ENCODE assay signal across 25 cellular contexts in genomic region chrX:112644713-112645112, GRCh38. TPM values are rescaled to one million over a fixed set of nuclear protein-coding genes. Genes with fewer than 3 reads are reported as not detected.
DNase-seq lines count a peak whose midpoint lies in the region; ATAC-seq and TF ChIP-seq lines count a peak whose summit lies in the region.
"Had no signal": no experiment of that assay in that cellular context is flagged by ENCODE, and none has a peak within 500 bp of the region (broad histone marks: within the 10 kb centered on the region; RNA-seq: fewer than 3 reads in every experiment).

No MANE protein-coding gene starts in this region.

- no peak overlapping the region for H2AK9ac ChIP-seq in IMR-90 (replicated peaks; ENCODE audit: low read depth, low read length, poor library complexity)

- H2BK120ac ChIP-seq in IMR-90 (ENCODE audit: low read depth, low read length), result peak overlapping the region; percentile 2; the same call in 1 of the 2 replicates

- no peak overlapping the region for H3K27ac ChIP-seq in IMR-90 (ENCODE audit: insufficient read depth, low read length)
- H3K27ac ChIP-seq: C4-2B, PC-9 had no signal

- H3K9ac ChIP-seq in IMR-90 (ENCODE audit: low read depth, low read length), result no peak overlapping the region

- no peaks in the 10 kb centered on the region; the same call in 1 of the 2 replicates for H3K27me3 ChIP-seq in IMR-90 (ENCODE audit: control insufficient read depth, insufficient read depth, low read length)
- H3K27me3 ChIP-seq: MG63 had no signal

- H3K18ac ChIP-seq in IMR-90 (ENCODE audit: low read depth, low read length), result no peak overlapping the region

- no peaks in the 10 kb centered on the region for H3K27me3 Mint-ChIP-seq in stimulated activated naive CD8-positive, alpha-beta T cell treated with anti-CD3 and anti-CD28 coated beads, Interleukin-15, amount 100 ng/mL, for 72 hours
- no peaks in the 10 kb centered on the region for H3K27me3 Mint-ChIP-seq in activated naive CD8-positive, alpha-beta T cell treated with anti-CD3 and anti-CD28 coated beads, Interleukin-2, amount 50 U/mL, for 24 hours

- H3K4me1 ChIP-seq in IMR-90 (ENCODE audit: control insufficient read depth, insufficient read depth, low read length), result 0 out of 2 replicates have a peak, but pooled peaks cover 2% of the 10 kb centered on the region
- H3K4me1 ChIP-seq: Caco-2 had no signal

- H2AFZ ChIP-seq in IMR-90 (replicated peaks; ENCODE audit: low read length, poor library complexity), result peak overlapping the region; percentile 8
- H2AFZ ChIP-seq: PC-9 had no signal

- peak; percentile 35 for ATAC-seq in stimulated activated naive CD8-positive, alpha-beta T cell treated with anti-CD3 and anti-CD28 coated beads, Interleukin-15, Interleukin-2, amounts not matched to agents 100 U/mL and 50 U/mL, for 24 hours
- ATAC-seq in stimulated activated naive CD8-positive, alpha-beta T cell treated with anti-CD3 and anti-CD28 coated beads, Interleukin-15, amount 100 ng/mL, for 72 hours, result no peak
- no peak for ATAC-seq in IMR-90 (ENCODE audit: low read depth)
- peak; percentile 10 for ATAC-seq in activated naive CD8-positive, alpha-beta T cell treated with anti-CD3 and anti-CD28 coated beads, Interleukin-2, amount 50 U/mL, for 24 hours
- ATAC-seq: CD8-positive, alpha-beta T cell had no signal

- no peak for TF ChIP-seq CTCF in IMR-90 (conservative IDR thresholded peaks at IDR 0.05; ENCODE audit: low read depth, low read length)

- TF ChIP-seq RAD21 in IMR-90 (IDR thresholded peaks at IDR 0.05; ENCODE audit: low read length), result no peak

- no TSS peak for BruUV-seq in IMR-90 (replicated peaks; lab: Mats Ljungman, UMichigan)

- CTCF ChIA-PET in IMR-90 (lab: Yijun Ruan, JAX), result no interaction called here

- no peak overlapping the region for H3K56ac ChIP-seq in IMR-90 (ENCODE audit: extremely low read depth, insufficient read depth, low read length)

- dilution Hi-C loops in IMR-90 (cut with HindIII; ENCODE audit: low sequenced_read_pairs, unreplicated experiment), result no loop called here

- H3K4me3 Mint-ChIP-seq in stimulated activated naive CD8-positive, alpha-beta T cell treated with anti-CD3 and anti-CD28 coated beads, Interleukin-15, amount 100 ng/mL, for 72 hours, result no peak overlapping the region
- peak overlapping the region; percentile 26 for H3K4me3 Mint-ChIP-seq in activated naive CD8-positive, alpha-beta T cell treated with anti-CD3 and anti-CD28 coated beads, Interleukin-2, amount 50 U/mL, for 24 hours
- H3K4me3 Mint-ChIP-seq: CD8-positive, alpha-beta T cell had no signal

- no peaks in the 10 kb centered on the region for H3K9me3 ChIP-seq in IMR-90 (ENCODE audit: control insufficient read depth, insufficient read depth, low read length)
- H3K9me3 ChIP-seq: Caco-2, MG63 had no signal

- H2BK20ac ChIP-seq in IMR-90 (ENCODE audit: low read depth, low read length), result no peak overlapping the region

- H3K23ac ChIP-seq in IMR-90 (ENCODE audit: low read depth, low read length), result no peak overlapping the region

- H3K9me3 Mint-ChIP-seq in stimulated activated naive CD8-positive, alpha-beta T cell treated with anti-CD3 and anti-CD28 coated beads, Interleukin-15, amount 100 ng/mL, for 72 hours, result peaks cover 0 to 6% of the 10 kb centered on the region in 2 donors
- no peaks in the 10 kb centered on the region for H3K9me3 Mint-ChIP-seq in activated naive CD8-positive, alpha-beta T cell treated with anti-CD3 and anti-CD28 coated beads, Interleukin-2, amount 50 U/mL, for 24 hours

- in situ Hi-C loops in IMR-90 (cut with MboI; ENCODE audit: low sequenced_read_pairs), result loop anchor here (10.0 to 25.0 kb wide), 2 partner anchors 770 to 932 kb away; partner anchors contain the start of gene TRPC5OS

- no peaks in the 10 kb centered on the region for H3K36me3 ChIP-seq in IMR-90 (ENCODE audit: control insufficient read depth, insufficient read depth, low read length)
- H3K36me3 ChIP-seq: MG63 had no signal

- no peak for DNase-seq in stimulated activated naive CD8-positive, alpha-beta T cell treated with anti-CD3 and anti-CD28 coated beads, Interleukin-15, Interleukin-2, amounts not matched to agents 100 U/mL and 50 U/mL, for 24 hours
- no peak for DNase-seq in stimulated activated naive CD8-positive, alpha-beta T cell treated with anti-CD3 and anti-CD28 coated beads, Interleukin-15, amount 100 ng/mL, for 72 hours
- DNase-seq in IMR-90 (no peak), cortex of kidney (lab: John Stamatoyannopoulos, UW) (no peak), midbrain (lab: John Stamatoyannopoulos, UW) (no peak), NCI-H1694 treated with DMSO at 0.1 percent for 48 hours (lab: John Stamatoyannopoulos, UW) (no peak)
- no peak for DNase-seq in activated naive CD8-positive, alpha-beta T cell treated with anti-CD3 and anti-CD28 coated beads, Interleukin-2, amount 50 U/mL, for 24 hours
- DNase-seq: Caco-2; CD8-positive, alpha-beta T cell; EL; GDM1; Kasumi-1; MG63; NCI-H1105 treated with DMSO at 0.1 percent for 48 hours; NCI-H146; NCI-H2029; NCI-H446 treated with DMSO at 0.1 percent for 48 hours; NCI-H526; NCI-H82; NK-92 treated with Interleukin-12 subunit alpha and Interleukin-12 subunit beta, amount 100 ng/mL, for 24 hours; PC-9; Right ventricle myocardium superior had no signal

- peaks cover 2% of the 10 kb centered on the region for H3K36me3 Mint-ChIP-seq in activated naive CD8-positive, alpha-beta T cell treated with anti-CD3 and anti-CD28 coated beads, Interleukin-2, amount 50 U/mL, for 24 hours (ENCODE audit: low read depth)

- no peak for TF ChIP-seq POLR2A in IMR-90 (IDR thresholded peaks at IDR 0.05; ENCODE audit: low read depth, low read length)

- H3K4me2 ChIP-seq in IMR-90 (ENCODE audit: low read depth, low read length), result no peak overlapping the region
- H3K4me2 ChIP-seq: PC-9 had no signal

- intact Hi-C loops in IMR-90 (cut with micrococcal nuclease), result loop anchor here (5.0 kb wide), 2 partner anchors 88 to 922 kb away; no protein-coding TSS in a partner anchor

- POLR2A ChIA-PET in IMR-90 (lab: Charles Lee; ENCODE audit: unreplicated experiment), result no interaction called here

- H3K4me1 Mint-ChIP-seq in stimulated activated naive CD8-positive, alpha-beta T cell treated with anti-CD3 and anti-CD28 coated beads, Interleukin-15, amount 100 ng/mL, for 72 hours, result peaks cover 23% of the 10 kb centered on the region
- peaks cover 35% of the 10 kb centered on the region for H3K4me1 Mint-ChIP-seq in activated naive CD8-positive, alpha-beta T cell treated with anti-CD3 and anti-CD28 coated beads, Interleukin-2, amount 50 U/mL, for 24 hours

- no peak overlapping the region for H3K4ac ChIP-seq in IMR-90 (ENCODE audit: low read depth, low read length)

- H3K14ac ChIP-seq in IMR-90 (replicated peaks; ENCODE audit: low read depth, low read length), result no peak overlapping the region

- no peaks in the 10 kb centered on the region for H3K9me1 ChIP-seq in IMR-90 (ENCODE audit: insufficient read depth, low read length)

- H2BK15ac ChIP-seq in IMR-90 (ENCODE audit: low read depth, low read length), result no peak overlapping the region

- H4K91ac ChIP-seq in IMR-90 (ENCODE audit: insufficient read depth, low read depth, low read length), result no peak overlapping the region

- H3K27ac Mint-ChIP-seq in stimulated activated naive CD8-positive, alpha-beta T cell treated with anti-CD3 and anti-CD28 coated beads, Interleukin-15, amount 100 ng/mL, for 72 hours, result no peak overlapping the region
- H3K27ac Mint-ChIP-seq in activated naive CD8-positive, alpha-beta T cell treated with anti-CD3 and anti-CD28 coated beads, Interleukin-2, amount 50 U/mL, for 24 hours, result peak overlapping the region; percentile 49
- H3K27ac Mint-ChIP-seq: CD8-positive, alpha-beta T cell had no signal

- H4K8ac ChIP-seq in IMR-90 (ENCODE audit: low read depth in 2 of 2, low read length in 2 of 2), result peak overlapping the region in 1 of 2 experiments; percentile 33; a peak in 1 of 4 replicates

- H4K20me1 ChIP-seq in IMR-90 (ENCODE audit: insufficient read depth, low read length), result no peaks in the 10 kb centered on the region

- H4K5ac ChIP-seq in IMR-90 (ENCODE audit: low read depth, low read length), result peak overlapping the region; percentile 8; the same call in 1 of the 2 replicates

- no peak overlapping the region for H2BK5ac ChIP-seq in IMR-90 (ENCODE audit: low read depth, low read length, poor library complexity, severe bottlenecking)

- no peaks in the 10 kb centered on the region for H3K79me1 ChIP-seq in IMR-90 (ENCODE audit: low read depth in 1 of 2, low read length in 2 of 2)

- no peak overlapping the region for H3K4me3 ChIP-seq in IMR-90 (ENCODE audit: insufficient read depth, low read depth, low read length)
- H3K4me3 ChIP-seq: MG63, PC-9 had no signal

- no peak overlapping the region for H2AK5ac ChIP-seq in IMR-90 (ENCODE audit: low read depth, low read length)

TF ChIP-seq in IMR-90, 13 proteins besides CTCF, POLR2A, EP300 and RAD21:
- TF ChIP-seq NFE2L2 (IDR thresholded peaks at IDR 0.05; ENCODE audit: low read depth, low read length) (no peak), BHLHE40 (IDR thresholded peaks at IDR 0.05; ENCODE audit: low read depth, low read length) (no peak), RCOR1 (IDR thresholded peaks at IDR 0.05; ENCODE audit: insufficient replicate concordance, low read length) (no peak)

RNA-seq across cellular contexts. Expression of gene LHFPL1, which starts 35.0 kb away (rescaled TPM):
- total RNA-seq in IMR-90 (2012; rRNA removed), result 0.83 and 1.1 TPM in 2 replicates
- polyA plus RNA-seq in IMR-90 (2012; rRNA removed), result 0.29 and 0.32 TPM in 2 replicates
- polyA plus RNA-seq in IMR-90 (2012; cell fraction: cytosol; rRNA removed), result 0.18 and 0.22 TPM in 2 replicates
- polyA plus RNA-seq in IMR-90 (2012; cell fraction: nucleus; rRNA removed; ENCODE audit: low replicate concordance), result 0.11 and 0.17 TPM in 2 replicates
- total RNA-seq: A673; Caco-2; CD8-positive, alpha-beta T cell; PC-9; RPMI7951 had no signal

Comparison
In these comparisons a context has a peak if more than half of its experiments do, and no peak if none do; other contexts are left out.
1. ATAC-seq: peak in stimulated activated naive CD8-positive, alpha-beta T cell treated with anti-CD3 and anti-CD28 coated beads, Interleukin-15, Interleukin-2, amounts not matched to agents 100 U/mL and 50 U/mL, for 24 hours (single experiment) and activated naive CD8-positive, alpha-beta T cell treated with anti-CD3 and anti-CD28 coated beads, Interleukin-2, amount 50 U/mL, for 24 hours (single experiment); none in stimulated activated naive CD8-positive, alpha-beta T cell treated with anti-CD3 and anti-CD28 coated beads, Interleukin-15, amount 100 ng/mL, for 72 hours (single experiment) and IMR-90 (single experiment).